In genomic region chr14:91323031-91323430, GRCh38 we compare ENCODE assay signal across 10 cellular contexts.
DNase-seq lines count a peak whose midpoint lies in the region; ATAC-seq and TF ChIP-seq lines count a peak whose summit lies in the region.
"Had no signal": no experiment of that assay in that cellular context is flagged by ENCODE, and none has a peak within 500 bp of the region (broad histone marks: within the 10 kb centered on the region; RNA-seq: fewer than 3 reads in every experiment).

No MANE protein-coding gene starts in this region.

- CTCF ChIA-PET in activated CD4-positive, alpha-beta T cell treated with anti-CD3 and anti-CD28 coated beads for 36 hours (lab: Charles Lee) = interaction anchor here (0.5 to 15.0 kb wide), 30 partner anchors 8 to 540 kb away, joined by 3 to 177 read pairs (median 4); partner anchors contain the start of gene CCDC88C

- H3K4me1 Mint-ChIP-seq in activated CD4-positive, alpha-beta T cell treated with anti-CD3 and anti-CD28 coated beads for 36 hours = peaks cover 83% of the 10 kb centered on the region

- H2AFZ ChIP-seq in Karpas-422 (ENCODE audit: low read length) = no peak overlapping the region

- H3K9me2 ChIP-seq in Karpas-422 (replicated peaks; ENCODE audit: insufficient read depth, low read length) = no peaks in the 10 kb centered on the region

- peak overlapping the region; percentile 75 for H3K4me2 ChIP-seq in Karpas-422 (ENCODE audit: low read depth, low read length, poor library complexity, severe bottlenecking)

- H3K27ac Mint-ChIP-seq in activated CD4-positive, alpha-beta T cell treated with anti-CD3 and anti-CD28 coated beads for 36 hours = peak overlapping the region; percentile 100

- intact Hi-C loops in activated CD4-positive, alpha-beta T cell treated with anti-CD3 and anti-CD28 coated beads for 36 hours (cut with DNase I, micrococcal nuclease) = loop anchor here (1.0 to 10.0 kb wide), 5 partner anchors 50 to 542 kb away; partner anchors contain the start of genes PPP4R3A (in 1 of the 2) and TC2N (in 1 of the 2)
- intact Hi-C loops in colonic mucosa (cut with DNase I) (loop anchor here (1.0 kb wide), 1 partner anchor 96 kb away; no protein-coding TSS in a partner anchor), left colon (cut with DNase I, micrococcal nuclease) (loop anchor here (1.0 to 5.0 kb wide), 2 partner anchors 94 to 96 kb away; partner anchors contain the start of gene CCDC88C (in 1 of the 2))

- H3K36me3 Mint-ChIP-seq in activated CD4-positive, alpha-beta T cell treated with anti-CD3 and anti-CD28 coated beads for 36 hours (ENCODE audit: low read depth) = peaks cover 66% of the 10 kb centered on the region

- H3K27me3 Mint-ChIP-seq in activated CD4-positive, alpha-beta T cell treated with anti-CD3 and anti-CD28 coated beads for 36 hours = no peaks in the 10 kb centered on the region

- POLR2A ChIA-PET in activated CD4-positive, alpha-beta T cell treated with anti-CD3 and anti-CD28 coated beads for 36 hours (lab: Charles Lee) = interaction anchor here (0.6 to 2.2 kb wide), 7 partner anchors 10 to 271 kb away, joined by 3 to 17 read pairs (median 5); no protein-coding TSS in a partner anchor

- H3K27me3 ChIP-seq in Karpas-422 (ENCODE audit: low read length) (no peaks in the 10 kb centered on the region), colonic mucosa (no peaks in the 10 kb centered on the region), skeletal muscle tissue (ENCODE audit: control insufficient read depth in 3 of 3, insufficient read depth in 3 of 3, low read length in 3 of 3) (no peaks in the 10 kb centered on the region)

- H3K9me3 ChIP-seq in Karpas-422 (ENCODE audit: low read length) (no peaks in the 10 kb centered on the region), colonic mucosa (no peaks in the 10 kb centered on the region), skeletal muscle tissue (ENCODE audit: control insufficient read depth in 3 of 3, low read length in 3 of 3) (no peaks in the 10 kb centered on the region)

- H3K9ac ChIP-seq in Karpas-422 (ENCODE audit: low read length) (no peak overlapping the region), colonic mucosa (ENCODE audit: low read depth in 2 of 2, low read length in 2 of 2) (no peak overlapping the region), skeletal muscle tissue (ENCODE audit: low read depth in 1 of 3, low read length in 3 of 3) (no peak overlapping the region)

- H3K79me2 ChIP-seq in Karpas-422 (ENCODE audit: low read length) = peaks cover 6% of the 10 kb centered on the region; the same call in 1 of the 2 replicates

- ATAC-seq in activated CD4-positive, alpha-beta T cell treated with anti-CD3 and anti-CD28 coated beads for 36 hours = no peak
- ATAC-seq in left colon (no peak), GM21737 (IDR thresholded peaks at IDR 0.05; ENCODE audit: unreplicated experiment) (no peak)

- peak overlapping the region; percentile 74 for H3K4me3 Mint-ChIP-seq in activated CD4-positive, alpha-beta T cell treated with anti-CD3 and anti-CD28 coated beads for 36 hours

- no peaks in the 10 kb centered on the region for H4K20me1 ChIP-seq in Karpas-422 (ENCODE audit: insufficient read depth, low read depth, low read length)

- H3K4me1 ChIP-seq in Karpas-422 (ENCODE audit: low read length) = peaks cover 45% of the 10 kb centered on the region
- no peaks in the 10 kb centered on the region for H3K4me1 ChIP-seq in colonic mucosa
- H3K4me1 ChIP-seq in skeletal muscle tissue (ENCODE audit: control insufficient read depth in 3 of 3, insufficient read depth in 3 of 3, low read length in 3 of 3) = peaks cover 24 to 33% (median 30%) of the 10 kb centered on the region in 3 donors

- H3K27ac ChIP-seq in Karpas-422 (ENCODE audit: low read length) (peak overlapping the region; percentile 93), colonic mucosa (peak overlapping the region; percentile 62), skeletal muscle tissue (ENCODE audit: low read depth, low read length) (peak overlapping the region; percentile 81)
- H3K27ac ChIP-seq: SK-N-MC had no signal

- H3K9me3 Mint-ChIP-seq in activated CD4-positive, alpha-beta T cell treated with anti-CD3 and anti-CD28 coated beads for 36 hours (ENCODE audit: low read depth) = no peaks in the 10 kb centered on the region

- DNase-seq in activated CD4-positive, alpha-beta T cell treated with anti-CD3 and anti-CD28 coated beads for 36 hours = no peak
- DNase-seq in activated CD4-positive, alpha-beta T cell treated with anti-CD3 and anti-CD28 coated beads, Interleukin-2, amount 50 U/mL, for 4 hours = no peak
- DNase-seq in Karpas-422 = no peak
- no peak for DNase-seq in colonic mucosa
- no peak for DNase-seq in left colon
- DNase-seq in NCI-H2107 treated with DMSO at 0.1 percent for 48 hours (lab: John Stamatoyannopoulos, UW; ENCODE audit: unreplicated experiment) = no peak
- DNase-seq: NCI-H187 treated with DMSO at 0.1 percent for 48 hours had no signal

- H3K36me3 ChIP-seq in Karpas-422 (ENCODE audit: insufficient read depth, low read length) (peaks cover 6% of the 10 kb centered on the region), colonic mucosa (no peaks in the 10 kb centered on the region), skeletal muscle tissue (ENCODE audit: control insufficient read depth in 3 of 3, insufficient read depth in 3 of 3, low read length in 3 of 3) (peaks cover 0 to 3% (median 0%) of the 10 kb centered on the region in 3 donors)

- TF ChIP-seq CTCF in colonic mucosa (IDR thresholded peaks at IDR 0.05) = no peak

- H3K4me3 ChIP-seq in Karpas-422 (ENCODE audit: low read length) (no peak overlapping the region), colonic mucosa (no peak overlapping the region), skeletal muscle tissue (ENCODE audit: low read length in 3 of 3) (no peak overlapping the region)
- H3K4me3 ChIP-seq: SK-N-MC had no signal
